ENCODE assay signal across 31 cellular contexts in the genomic region with DNA sequence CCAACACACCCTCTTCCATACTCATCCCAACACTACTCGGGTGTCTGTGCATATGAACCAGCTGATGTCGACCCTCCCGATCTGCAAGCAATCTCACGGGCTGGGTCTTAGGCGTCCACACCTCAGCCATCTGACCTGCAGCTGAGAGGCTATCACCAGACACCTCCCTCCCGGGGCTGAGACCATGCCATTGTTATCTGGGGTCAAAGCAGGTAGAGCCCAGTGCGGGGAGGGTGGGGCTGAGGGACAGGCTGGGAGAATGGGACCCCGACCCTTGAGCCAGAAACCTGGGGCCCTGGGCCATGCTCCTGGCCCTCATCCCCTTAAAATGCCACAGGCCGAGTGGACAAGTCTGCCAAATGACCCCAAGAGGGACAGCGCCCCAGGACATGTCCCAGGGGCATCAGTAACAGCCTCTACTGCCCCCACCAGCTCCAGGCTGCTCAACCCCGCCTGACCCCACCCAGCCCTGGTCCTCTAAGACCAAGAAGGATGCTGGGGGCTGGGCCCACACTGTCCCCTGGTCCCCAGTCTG.
A peak's percentile ranks its signal among the peaks of the same experiment; 100 is the strongest.
DNase-seq lines count a peak whose midpoint lies in the region; ATAC-seq and TF ChIP-seq lines count a peak whose summit lies in the region.
"Had no signal": no experiment of that assay in that cellular context is flagged by ENCODE, and none has a peak within 500 bp of the region (broad histone marks: within the 10 kb centered on the region; RNA-seq: fewer than 3 reads in every experiment).

No MANE protein-coding gene starts in this region.

- no peak for TF ChIP-seq POLR2A in spleen (IDR thresholded peaks at IDR 0.05)

- intact Hi-C loops in Right ventricle myocardium inferior (cut with DNase I) (no loop called here), left cardiac atrium (cut with DNase I) (loop anchor here in 1 of 2 donors (10.0 kb wide), 1 partner anchor 112 kb away; no protein-coding TSS in a partner anchor), lower lobe of right lung (cut with DNase I) (no loop called here), spleen (cut with DNase I; ENCODE audit: low total_unique reads) (no loop called here)

- H3K27me3 ChIP-seq in lower lobe of right lung (ENCODE audit: low read depth): no peaks in the 10 kb centered on the region
- H3K27me3 ChIP-seq in spleen (replicated peaks in 1 of 7): no peaks in the 10 kb centered on the region
- H3K27me3 ChIP-seq: BE2C; BLaER1; BLaER1 treated with 17β-estradiol and CSF1 and Interleukin-3, amounts not matched to agents 10 nM and 100 nM had no signal

- H3K4me1 ChIP-seq in lower lobe of right lung (no peaks in the 10 kb centered on the region), spleen (no peaks in the 10 kb centered on the region)
- H3K4me1 ChIP-seq: A549, BE2C, Caco-2 had no signal

- H3K9me3 ChIP-seq in lower lobe of right lung: no peaks in the 10 kb centered on the region
- H3K9me3 ChIP-seq in spleen: no peaks in the 10 kb centered on the region
- H3K9me3 ChIP-seq: A549; BE2C; BLaER1; BLaER1 treated with 17β-estradiol and CSF1 and Interleukin-3, amounts not matched to agents 10 nM and 100 nM; Caco-2 had no signal

- no peak for TF ChIP-seq CTCF in lower lobe of right lung (IDR thresholded peaks at IDR 0.05)
- TF ChIP-seq CTCF in spleen (IDR thresholded peaks at IDR 0.05 in 8 of 11, conservative IDR thresholded peaks at IDR 0.05 in 3 of 11): no peak

- H3K27ac ChIP-seq in lower lobe of right lung (no peak overlapping the region), spleen (no peak overlapping the region)
- H3K27ac ChIP-seq: 22Rv1; A549; BLaER1; BLaER1 treated with 17β-estradiol and CSF1 and Interleukin-3, amounts not matched to agents 10 nM and 100 nM; C4-2B had no signal

- DNase-seq in Right ventricle myocardium inferior (ENCODE audit: missing footprints) (peak; percentile 39), left cardiac atrium (no peak), lower lobe of right lung (peak; percentile 35), spleen (peak; percentile 58), AG20443 (ENCODE audit: low spot score) (no peak)
- DNase-seq: 8988T; ACHN; AML-193; BE2C; C1 segment of cervical spinal cord; Caco-2; Calu3; CD4-positive, alpha-beta memory T cell; CD4-positive, alpha-beta T cell; CD4-positive, CD25-positive, alpha-beta regulatory T cell; CD8-positive, alpha-beta memory T cell; CD8-positive, alpha-beta T cell; COR-L47; DMS 273 treated with DMSO at 0.1 percent for 48 hours; DMS153; DMS53; DMS79; DMS79 treated with DMSO at 0.1 percent for 48 hours; DND-41; EL had no signal

- no peak for ATAC-seq in Right ventricle myocardium inferior
- ATAC-seq in left cardiac atrium: no peak
- no peak for ATAC-seq in lower lobe of right lung
- no peak for ATAC-seq in activated CD4-positive, CD25-positive, alpha-beta regulatory T cell treated with anti-CD3 and anti-CD28 coated beads, Interleukin-2, amount 50 U/mL, for 24 hours
- ATAC-seq: A549; CD8-positive, alpha-beta T cell had no signal

- H3K4me3 ChIP-seq in lower lobe of right lung: no peak overlapping the region
- no peak overlapping the region for H3K4me3 ChIP-seq in spleen
- H3K4me3 ChIP-seq: A549; BLaER1; BLaER1 treated with 17β-estradiol and CSF1 and Interleukin-3, amounts not matched to agents 10 nM and 100 nM had no signal

- H3K36me3 ChIP-seq in lower lobe of right lung (no peaks in the 10 kb centered on the region), spleen (no peaks in the 10 kb centered on the region)
- H3K36me3 ChIP-seq: BE2C; BLaER1; BLaER1 treated with 17β-estradiol and CSF1 and Interleukin-3, amounts not matched to agents 10 nM and 100 nM had no signal

- WGBS in spleen, 5 donors: 69 to 89% (median 83%) methylated on average over 8 to 11 of the region's 11 CpGs

Comparison
In these comparisons a context has a peak if more than half of its experiments do, and no peak if none do; other contexts are left out.
1. DNase-seq: peak in Right ventricle myocardium inferior (single experiment), lower lobe of right lung (single experiment) and spleen (single experiment); none in left cardiac atrium (single experiment) and AG20443 (single experiment).